In the genomic region with DNA sequence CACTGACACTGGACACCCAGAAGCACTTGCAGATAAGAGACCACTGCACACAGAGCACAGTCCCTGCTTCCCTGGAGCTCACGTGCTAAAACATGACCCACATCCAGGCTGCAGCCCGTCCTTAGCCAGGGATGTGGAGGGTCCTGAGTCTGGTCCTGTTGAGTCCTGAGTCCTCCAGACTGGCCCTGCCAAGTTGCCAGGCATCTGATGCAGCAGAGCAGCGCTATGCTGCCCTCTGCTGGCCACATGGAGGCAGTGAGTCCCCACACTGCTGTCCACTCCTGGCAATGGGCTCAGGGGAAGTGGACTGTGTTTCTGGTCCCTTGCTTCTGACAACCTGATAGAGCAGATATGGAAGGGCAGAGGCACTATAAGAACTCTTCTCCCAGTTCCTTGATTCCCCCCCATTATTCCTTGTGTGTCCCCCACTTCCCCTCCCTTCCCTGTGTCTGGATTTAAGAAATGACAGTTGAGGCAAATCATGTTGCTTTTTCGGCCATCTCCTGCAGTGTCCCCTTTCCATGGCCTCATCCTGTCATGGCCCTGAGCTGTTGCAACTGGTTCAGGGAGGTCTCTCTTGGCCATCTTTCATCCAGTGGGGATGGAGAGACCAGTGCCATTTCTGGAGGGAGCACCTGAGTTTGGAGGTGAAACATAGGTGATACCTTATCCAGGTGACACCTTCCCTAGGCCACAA, we compare ENCODE assay signal across 9 cellular contexts.
DNase-seq lines count a peak whose midpoint lies in the region; ATAC-seq, FAIRE-seq and TF ChIP-seq lines count a peak whose summit lies in the region.
"Had no signal": no experiment of that assay in that cellular context is flagged by ENCODE, and none has a peak within 500 bp of the region (broad histone marks: within the 10 kb centered on the region; RNA-seq: fewer than 3 reads in every experiment).

No MANE protein-coding gene starts in this region.

- no peak for TF ChIP-seq EP300 in H1 (IDR thresholded peaks at IDR 0.05; ENCODE audit: borderline replicate concordance in 1 of 2, low read depth in 2 of 2, low read length in 2 of 2)

- POLR2A ChIA-PET in H1 (lab: Charles Lee; ENCODE audit: partially characterized antibody): interaction anchor here (0.7 to 2.2 kb wide), 2 partner anchors 87 to 121 kb away, joined by 3 to 8 read pairs; partner anchors contain the start of gene FAM83D

- no peaks in the 10 kb centered on the region for H3K79me1 ChIP-seq in H1 (ENCODE audit: low read depth, low read length)
- H3K79me1 ChIP-seq in mesendoderm (ENCODE audit: low read length): no peaks in the 10 kb centered on the region

- no peak overlapping the region for H4K91ac ChIP-seq in H1 (replicated peaks; ENCODE audit: insufficient read length, low read length)

- H2BK120ac ChIP-seq in H1 (replicated peaks; ENCODE audit: low read depth, low read length) (no peak overlapping the region), mesendoderm (ENCODE audit: low read depth, low read length) (no peak overlapping the region)

- H3K4me3 ChIP-seq in GM12875 (ENCODE audit: low read depth, low read length) (no peak overlapping the region), H1 (ENCODE audit: extremely low read depth in 1 of 4, insufficient read depth in 2 of 4, low read depth in 3 of 4, low read length in 4 of 4) (no peak overlapping the region), mesendoderm (ENCODE audit: low read length) (no peak overlapping the region)
- H3K4me3 ChIP-seq: skin epidermis had no signal

- TF ChIP-seq RAD21 in H1 (IDR thresholded peaks at IDR 0.05 in 1 of 2, conservative IDR thresholded peaks at IDR 0.05 in 1 of 2; ENCODE audit: low read depth in 2 of 2, low read length in 2 of 2): peak; percentile 81 to 89

- H3K27me3 ChIP-seq in H1 (replicated peaks in 1 of 4; ENCODE audit: control insufficient read depth in 3 of 4, extremely low read depth in 1 of 4, insufficient read depth in 3 of 4, low read length in 3 of 4): peaks cover 0 to 10% (median 6%) of the 10 kb centered on the region in 4 experiments; a peak in 4 of 7 replicates
- no peaks in the 10 kb centered on the region for H3K27me3 ChIP-seq in mesendoderm (ENCODE audit: insufficient read depth, low read length, poor library complexity)

- H3K27ac ChIP-seq in H1 (ENCODE audit: low read depth, low read length): no peak overlapping the region
- H3K27ac ChIP-seq in mesendoderm (ENCODE audit: low read depth, low read length): no peak overlapping the region
- H3K27ac ChIP-seq: skin epidermis had no signal

- H3K14ac ChIP-seq in H1 (ENCODE audit: insufficient read length): no peak overlapping the region

- H3K9ac ChIP-seq in H1 (replicated peaks in 1 of 4; ENCODE audit: extremely low read depth in 1 of 4, low read depth in 3 of 4, low read length in 3 of 4) (no peak overlapping the region), mesendoderm (ENCODE audit: low read length) (no peak overlapping the region)

- no peaks in the 10 kb centered on the region for H3K36me3 ChIP-seq in H1 (ENCODE audit: control insufficient read depth in 2 of 4, insufficient read depth in 4 of 4, low read length in 3 of 4)
- H3K36me3 ChIP-seq in mesendoderm (ENCODE audit: control insufficient read depth, insufficient read depth, low read length): no peaks in the 10 kb centered on the region

- H3K79me2 ChIP-seq in H1 (ENCODE audit: control insufficient read depth in 1 of 2, insufficient read depth in 2 of 2, low read length in 2 of 2) (no peaks in the 10 kb centered on the region), mesendoderm (ENCODE audit: control insufficient read depth, insufficient read depth, low read length) (no peaks in the 10 kb centered on the region)

- H2BK12ac ChIP-seq in H1 (ENCODE audit: low read depth, low read length): peak overlapping the region; percentile 31; the same call in 1 of the 2 replicates

- CTCF ChIA-PET in H1 (lab: Charles Lee; ENCODE audit: partially characterized antibody): interaction anchor here (0.6 to 5.4 kb wide), 41 partner anchors 7 to 1070 kb away, joined by 3 to 127 read pairs (median 4); no protein-coding TSS in a partner anchor

- H3K4ac ChIP-seq in H1 (replicated peaks; ENCODE audit: insufficient read length, low read depth, low read length) (no peak overlapping the region), mesendoderm (ENCODE audit: low read depth, low read length) (no peak overlapping the region)

- H3K4me2 ChIP-seq in H1 (ENCODE audit: insufficient read depth in 1 of 2, low read depth in 2 of 2, low read length in 2 of 2) (no peak overlapping the region), mesendoderm (ENCODE audit: low read length) (no peak overlapping the region)

- H4K8ac ChIP-seq in H1 (ENCODE audit: extremely low read depth, insufficient read depth, low read length): no peak overlapping the region
- no peak overlapping the region for H4K8ac ChIP-seq in mesendoderm (ENCODE audit: low read depth, low read length)

- TF ChIP-seq POLR2A in H1 (IDR thresholded peaks at IDR 0.05; ENCODE audit: control extremely low read depth in 1 of 2, low read depth in 2 of 2, low read length in 2 of 2): no peak

- no peak overlapping the region for H2BK20ac ChIP-seq in H1 (ENCODE audit: low read length)

- H3K56ac ChIP-seq in H1 (replicated peaks; ENCODE audit: insufficient read length, low read depth, low read length): no peak overlapping the region
- H3K56ac ChIP-seq in mesendoderm (ENCODE audit: low read length): no peak overlapping the region

- H3K18ac ChIP-seq in H1 (ENCODE audit: extremely low read depth, low read length): no peak overlapping the region
- H3K18ac ChIP-seq in mesendoderm (ENCODE audit: low read length): no peak overlapping the region

- H3K23ac ChIP-seq in H1 (ENCODE audit: insufficient read length) (no peak overlapping the region), mesendoderm (ENCODE audit: low read length) (no peak overlapping the region)

- peaks cover 6% of the 10 kb centered on the region for H3K23me2 ChIP-seq in H1 (ENCODE audit: low read depth, low read length)

- FAIRE-seq in H1 (lab: Jason Lieb, UNC): peak; percentile 87

- H4K5ac ChIP-seq in H1 (ENCODE audit: insufficient read length, low read depth, low read length): no peak overlapping the region
- no peak overlapping the region for H4K5ac ChIP-seq in mesendoderm (ENCODE audit: low read length)

- TF ChIP-seq CTCF in GM12875 (IDR thresholded peaks at IDR 0.05; ENCODE audit: borderline replicate concordance, insufficient read depth, low read depth, low read length) (peak; percentile 99), H1 (IDR thresholded peaks at IDR 0.05; ENCODE audit: control extremely low read depth in 1 of 3, insufficient read depth in 1 of 3, low read depth in 1 of 3, low read length in 3 of 3) (peak; percentile 92 to 100 (median 99))

- H3K4me1 ChIP-seq in H1 (replicated peaks in 1 of 4; ENCODE audit: control insufficient read depth in 3 of 4, insufficient read depth in 4 of 4, low read length in 3 of 4) (peaks cover 0 to 6% (median under 1%) of the 10 kb centered on the region in 4 experiments; a peak in 3 of 7 replicates), mesendoderm (ENCODE audit: control insufficient read depth, low read depth, low read length) (no peaks in the 10 kb centered on the region)

- H2BK5ac ChIP-seq in H1 (ENCODE audit: low read depth, low read length) (no peak overlapping the region), mesendoderm (ENCODE audit: low read length) (no peak overlapping the region)

- ATAC-seq in HG03196 (IDR thresholded peaks at IDR 0.05; ENCODE audit: unreplicated experiment) (peak; percentile 55), GM19467 (IDR thresholded peaks at IDR 0.05; ENCODE audit: unreplicated experiment) (no peak)

- DNase-seq in NCI-H82 (lab: John Stamatoyannopoulos, UW): peak; percentile 87
- peak; percentile 11 to 52 for DNase-seq in activated CD8-positive, alpha-beta memory T cell treated with anti-CD3 and anti-CD28 coated beads for 1 hour (ENCODE audit: extremely low read depth in 1 of 2, low read depth in 1 of 2)
- peak; percentile 43 to 82 for DNase-seq in H1 (ENCODE audit: low read depth in 1 of 2, low spot score in 2 of 2)
- peak; percentile 72 for DNase-seq in mesendoderm
- DNase-seq in stimulated activated CD8-positive, alpha-beta memory T cell treated with anti-CD3 and anti-CD28 coated beads, Interleukin-15, amount 100 ng/mL, for 4 hours (ENCODE audit: low read depth in 2 of 2): peak; percentile 19 to 41

- no peaks in the 10 kb centered on the region for H3K9me3 ChIP-seq in H1 (ENCODE audit: insufficient read depth in 2 of 2, low read depth in 1 of 2, low read length in 1 of 2)

- H4K20me1 ChIP-seq in H1 (replicated peaks in 1 of 2; ENCODE audit: control insufficient read depth in 1 of 2, insufficient read depth in 2 of 2, low read length in 2 of 2): peaks cover 0 to 2% of the 10 kb centered on the region in 2 experiments

- H2BK15ac ChIP-seq in H1 (ENCODE audit: low read length) (no peak overlapping the region), mesendoderm (replicated peaks; ENCODE audit: low read depth) (no peak overlapping the region)

- H2AK5ac ChIP-seq in H1 (ENCODE audit: low read depth, low read length) (no peak overlapping the region), mesendoderm (ENCODE audit: low read length) (no peak overlapping the region)

- WGBS in H1 (ENCODE audit: extremely low coverage in 1 of 2, insufficient coverage in 1 of 2, insufficient read length in 1 of 2, insufficient replicate concordance in 2 of 2, low coverage in 1 of 2, low lambda C conversion rate in 2 of 2, missing lambda C conversion rate in 1 of 2), 2 experiments: 22% methylated on average over 4 of the region's 4 CpGs; no CpG with 5 or more reads in 1 of the 2 experiments
- no CpG with 5 or more reads among the region's 4 CpGs for WGBS in mesendoderm (ENCODE audit: extremely low coverage, insufficient coverage, low lambda C conversion rate)

- H2AFZ ChIP-seq in H1 (ENCODE audit: low read length): no peak overlapping the region

TF ChIP-seq in H1, 55 proteins besides CTCF, POLR2A, EP300 and RAD21 (continues in another document):
- TF ChIP-seq NRF1 (IDR thresholded peaks at IDR 0.05; ENCODE audit: low read depth, low read length): no peak
- TF ChIP-seq BACH1 (IDR thresholded peaks at IDR 0.05; ENCODE audit: low read length): peak; percentile 68
- no peak for TF ChIP-seq JUND (IDR thresholded peaks at IDR 0.05; ENCODE audit: low read length)
- TF ChIP-seq TCF12 (IDR thresholded peaks at IDR 0.05; ENCODE audit: low read depth, low read length): no peak
- 0 out of 2 replicates have a peak, but pooled peaks have one; percentile 8 for TF ChIP-seq USF2 (IDR thresholded peaks at IDR 0.05; ENCODE audit: low read length)
- TF ChIP-seq HDAC2 (IDR thresholded peaks at IDR 0.05; ENCODE audit: borderline replicate concordance in 1 of 2, low read depth in 2 of 2, low read length in 2 of 2): peak in 1 of 2 experiments; percentile 94; a peak in 1 of 4 replicates
- no peak for TF ChIP-seq EGR1 (IDR thresholded peaks at IDR 0.05; ENCODE audit: borderline replicate concordance, low read depth, low read length)

Comparison
In these comparisons a context has a peak if more than half of its experiments do, and no peak if none do; other contexts are left out.
1. DNase-seq: peak in every context shown above with its lines; median percentile 87 in NCI-H82; 72 in mesendoderm; 62 in H1; 32 in activated CD8-positive, alpha-beta memory T cell treated with anti-CD3 and anti-CD28 coated beads for 1 hour; 30 in stimulated activated CD8-positive, alpha-beta memory T cell treated with anti-CD3 and anti-CD28 coated beads, Interleukin-15, amount 100 ng/mL, for 4 hours.